Comparison of ENCODE assay signal across 20 cellular contexts in genomic region chr6:5707646-5708045, GRCh38.
DNase-seq lines count a peak whose midpoint lies in the region; ATAC-seq, FAIRE-seq and TF ChIP-seq lines count a peak whose summit lies in the region.
"Had no signal": no experiment of that assay in that cellular context is flagged by ENCODE, and none has a peak within 500 bp of the region (broad histone marks: within the 10 kb centered on the region; RNA-seq: fewer than 3 reads in every experiment).

No MANE protein-coding gene starts in this region.

- no peaks in the 10 kb centered on the region for H4K20me1 ChIP-seq in BLaER1
- no peaks in the 10 kb centered on the region for H4K20me1 ChIP-seq in BLaER1 treated with 17β-estradiol and CSF1 and Interleukin-3, amounts not matched to agents 10 nM and 100 nM

- H3K4me3 Mint-ChIP-seq in osteocyte (ENCODE audit: unreplicated experiment) = no peak overlapping the region
- H3K4me3 Mint-ChIP-seq: HFFc6 had no signal

- intact Hi-C loops in colonic mucosa (cut with DNase I) = no loop called here

- H3K9ac ChIP-seq in BLaER1 = no peak overlapping the region
- H3K9ac ChIP-seq in BLaER1 treated with 17β-estradiol and CSF1 and Interleukin-3, amounts not matched to agents 10 nM and 100 nM = no peak overlapping the region
- no peak overlapping the region for H3K9ac ChIP-seq in colonic mucosa (ENCODE audit: low read depth in 2 of 2, low read length in 2 of 2)

- no peaks in the 10 kb centered on the region for H3K27me3 Mint-ChIP-seq in osteocyte (ENCODE audit: unreplicated experiment)

- no peak overlapping the region for H3K4me3 ChIP-seq in BLaER1
- H3K4me3 ChIP-seq in BLaER1 treated with 17β-estradiol and CSF1 and Interleukin-3, amounts not matched to agents 10 nM and 100 nM = no peak overlapping the region
- H3K4me3 ChIP-seq in colonic mucosa = no peak overlapping the region
- no peak overlapping the region for H3K4me3 ChIP-seq in small intestine (ENCODE audit: low read depth in 1 of 2, low read length in 2 of 2)

- H3K4me2 ChIP-seq in BLaER1 = peak overlapping the region; percentile 73
- peak overlapping the region in 7 of 11 experiments; percentile 47 to 82 (median 71); a peak in 12 of 22 replicates for H3K4me2 ChIP-seq in BLaER1 treated with 17β-estradiol and CSF1 and Interleukin-3, amounts not matched to agents 10 nM and 100 nM

- no peaks in the 10 kb centered on the region for H3K36me3 ChIP-seq in BLaER1
- H3K36me3 ChIP-seq in BLaER1 treated with 17β-estradiol and CSF1 and Interleukin-3, amounts not matched to agents 10 nM and 100 nM = 0 out of 22 replicates have a peak, but pooled peaks cover 0 to 6% (median 0%) of the 10 kb centered on the region in 11 experiments
- H3K36me3 ChIP-seq in colonic mucosa = no peaks in the 10 kb centered on the region
- H3K36me3 ChIP-seq in small intestine (ENCODE audit: control insufficient read depth in 2 of 2, insufficient read depth in 2 of 2, low read length in 2 of 2) = no peaks in the 10 kb centered on the region
- H3K36me3 ChIP-seq: BE2C had no signal

- H3K27ac Mint-ChIP-seq in osteocyte (ENCODE audit: unreplicated experiment) = no peak overlapping the region
- H3K27ac Mint-ChIP-seq: CD8-positive, alpha-beta T cell; HFFc6 had no signal

- H3K27ac ChIP-seq in BLaER1 (peak overlapping the region; percentile 86), colonic mucosa (no peak overlapping the region), small intestine (ENCODE audit: low read depth in 1 of 2, low read length in 1 of 2) (no peak overlapping the region)
- peak overlapping the region in 5 of 11 experiments; percentile 22 to 81 (median 77); a peak in 9 of 22 replicates for H3K27ac ChIP-seq in BLaER1 treated with 17β-estradiol and CSF1 and Interleukin-3, amounts not matched to agents 10 nM and 100 nM
- H3K27ac ChIP-seq: HL-60 had no signal

- H3K9me3 ChIP-seq in BLaER1 (peaks cover 7% of the 10 kb centered on the region; the same call in 1 of the 2 replicates), colonic mucosa (no peaks in the 10 kb centered on the region), small intestine (ENCODE audit: control insufficient read depth, low read depth) (no peaks in the 10 kb centered on the region)
- H3K9me3 ChIP-seq in BLaER1 treated with 17β-estradiol and CSF1 and Interleukin-3, amounts not matched to agents 10 nM and 100 nM (replicated peaks in 1 of 11) = peaks cover 0 to 20% (median 6%) of the 10 kb centered on the region in 11 experiments; a peak in 11 of 22 replicates
- H3K9me3 ChIP-seq: BE2C had no signal

- H3K4me1 Mint-ChIP-seq in osteocyte (ENCODE audit: unreplicated experiment) = no peaks in the 10 kb centered on the region

- WGBS in small intestine, 3 donors = 96 to 97% (median 97%) methylated on average over 12 of the region's 12 CpGs

- FAIRE-seq in small intestine (lab: Jason Lieb, UNC) = no peak
- FAIRE-seq: A204.1, G401.6, GM12891 had no signal

- peaks cover 36% of the 10 kb centered on the region for H3K4me1 ChIP-seq in BLaER1
- H3K4me1 ChIP-seq in BLaER1 treated with 17β-estradiol and CSF1 and Interleukin-3, amounts not matched to agents 10 nM and 100 nM = peaks cover 12 to 43% (median 33%) of the 10 kb centered on the region in 10 experiments
- no peaks in the 10 kb centered on the region for H3K4me1 ChIP-seq in colonic mucosa
- no peaks in the 10 kb centered on the region for H3K4me1 ChIP-seq in small intestine (ENCODE audit: control insufficient read depth in 2 of 2, insufficient read depth in 1 of 2, low read depth in 1 of 2, low read length in 1 of 2)

- no peaks in the 10 kb centered on the region for H3K27me3 ChIP-seq in BLaER1
- no peaks in the 10 kb centered on the region for H3K27me3 ChIP-seq in BLaER1 treated with 17β-estradiol and CSF1 and Interleukin-3, amounts not matched to agents 10 nM and 100 nM
- H3K27me3 ChIP-seq in colonic mucosa = no peaks in the 10 kb centered on the region
- H3K27me3 ChIP-seq in small intestine (ENCODE audit: control insufficient read depth in 2 of 2, insufficient read depth in 2 of 2, low read length in 2 of 2) = no peaks in the 10 kb centered on the region
- H3K27me3 ChIP-seq: BE2C had no signal

- H3K9me3 Mint-ChIP-seq in osteocyte (ENCODE audit: unreplicated experiment) = no peaks in the 10 kb centered on the region
- H3K9me3 Mint-ChIP-seq: CD8-positive, alpha-beta T cell; HFFc6 had no signal

- peak; percentile 4 for DNase-seq in colonic mucosa
- DNase-seq in osteocyte (ENCODE audit: extremely low spot score, unreplicated experiment) = peak; percentile 75
- DNase-seq in small intestine = no peak
- DNase-seq: ACHN, Calu3, DMS 273 treated with DMSO at 0.1 percent for 48 hours, DMS53, GOT3, H7, HFFc6 had no signal

- no peak for ATAC-seq in GM21447 (IDR thresholded peaks at IDR 0.05; ENCODE audit: unreplicated experiment)
- ATAC-seq: CD8-positive, alpha-beta T cell; HCT116 had no signal

- TF ChIP-seq CTCF in colonic mucosa (IDR thresholded peaks at IDR 0.05) = no peak
- no peak for TF ChIP-seq CTCF in osteocyte (IDR thresholded peaks at IDR 0.05)

- H3K36me3 Mint-ChIP-seq in osteocyte (ENCODE audit: unreplicated experiment) = no peaks in the 10 kb centered on the region
